8 cellular contexts compared by ENCODE assay signal in genomic region chr7:92835140-92835850, GRCh38. TPM values are rescaled to one million over a fixed set of nuclear protein-coding genes. Genes with fewer than 3 reads are reported as not detected.
A peak's percentile ranks its signal among the peaks of the same experiment; 100 is the strongest.
DNase-seq lines count a peak whose midpoint lies in the region; TF ChIP-seq lines count a peak whose summit lies in the region.

No MANE protein-coding gene starts in this region.

- H3K36me3 ChIP-seq in neural progenitor cell, result no peaks in the 10 kb centered on the region

- peak overlapping the region; percentile 97 for H3K4me2 ChIP-seq in H9 (ENCODE audit: insufficient read depth, insufficient read length, low read length)
- H3K4me2 ChIP-seq in neural progenitor cell, result peak overlapping the region; percentile 83

- no peak overlapping the region for H4K91ac ChIP-seq in H9 (ENCODE audit: insufficient read length, low read depth, low read length)

- no peak overlapping the region for H2BK120ac ChIP-seq in H9 (ENCODE audit: low read depth, low read length, poor library complexity, severe bottlenecking)

- H2BK5ac ChIP-seq in H9 (ENCODE audit: insufficient read length, low read length), result no peak overlapping the region

- no peak overlapping the region for H3K23ac ChIP-seq in H9 (ENCODE audit: insufficient read length, low read depth, low read length)

- H2BK12ac ChIP-seq in H9 (ENCODE audit: insufficient read length, low read depth, low read length), result no peak overlapping the region

- WGBS in H9 (ENCODE audit: extremely low coverage, insufficient read length, low lambda C conversion rate), result no CpG with 5 or more reads among the region's 52 CpGs

- H3K4me1 Mint-ChIP-seq in H9 (peaks cover 36 to 44% of the 10 kb centered on the region in 2 experiments), neural progenitor cell (peaks cover 41% of the 10 kb centered on the region), type B pancreatic cell (ENCODE audit: unreplicated experiment) (peaks cover 32% of the 10 kb centered on the region)

- H3T11ph ChIP-seq in H9 (ENCODE audit: low read length), result no peak overlapping the region

- no peak overlapping the region for H3K14ac ChIP-seq in H9 (ENCODE audit: insufficient read depth, low read length)

- peak overlapping the region; percentile 67 for H3K4me3 ChIP-seq in neural progenitor cell

- no peaks in the 10 kb centered on the region for H3K79me1 ChIP-seq in H9 (ENCODE audit: insufficient read depth, low read depth, low read length, poor library complexity, severe bottlenecking)

- H3K18ac ChIP-seq in H9 (ENCODE audit: insufficient read length, low read depth, low read length), result no peak overlapping the region

- no peak overlapping the region for H2BK20ac ChIP-seq in H9 (ENCODE audit: low read depth, low read length, poor library complexity, severe bottlenecking)

- no peak overlapping the region for H2AK5ac ChIP-seq in H9 (ENCODE audit: insufficient read length, low read length)

- no peaks in the 10 kb centered on the region; a peak in 3 of 5 replicates for H3K9me3 Mint-ChIP-seq in H9
- peaks cover 2% of the 10 kb centered on the region for H3K9me3 Mint-ChIP-seq in neural progenitor cell
- no peaks in the 10 kb centered on the region for H3K9me3 Mint-ChIP-seq in type B pancreatic cell

- peaks cover 33% of the 10 kb centered on the region for H3F3A ChIP-seq in neural progenitor cell (ENCODE audit: low read depth)

- H3K27me3 Mint-ChIP-seq in H9 (ENCODE audit: low read depth), result peaks cover 39% of the 10 kb centered on the region
- H3K27me3 Mint-ChIP-seq in neural progenitor cell (ENCODE audit: insufficient read depth, low read depth), result peaks cover 8% of the 10 kb centered on the region
- peaks cover 21% of the 10 kb centered on the region for H3K27me3 Mint-ChIP-seq in type B pancreatic cell

- H4K5ac ChIP-seq in H9 (ENCODE audit: insufficient read length, low read depth, low read length), result no peak overlapping the region

- no peak overlapping the region for H4K8ac ChIP-seq in H9 (replicated peaks; ENCODE audit: insufficient read length, low read depth, low read length)

- no peak overlapping the region for H3K27ac ChIP-seq in H9 (ENCODE audit: insufficient read length, low read depth, low read length)
- H3K27ac ChIP-seq in neural progenitor cell, result no peak overlapping the region

- H4K20me1 ChIP-seq in H9 (ENCODE audit: control insufficient read depth, insufficient read depth, insufficient read length), result no peaks in the 10 kb centered on the region
- H4K20me1 ChIP-seq in neural progenitor cell (ENCODE audit: low read depth), result no peaks in the 10 kb centered on the region

- no peak overlapping the region for H2AFZ ChIP-seq in H9 (ENCODE audit: low read length)
- H2AFZ ChIP-seq in neural progenitor cell (replicated peaks), result peak overlapping the region; percentile 45

- H3K9me3 ChIP-seq in H9 (ENCODE audit: control insufficient read depth, low read depth, low read length) (no peaks in the 10 kb centered on the region), neural progenitor cell (ENCODE audit: low read depth) (no peaks in the 10 kb centered on the region)

- H3K4me1 ChIP-seq in H9 (ENCODE audit: insufficient read depth, low read length) (peaks cover 4% of the 10 kb centered on the region; the same call in 1 of the 2 replicates), neural progenitor cell (peaks cover 9% of the 10 kb centered on the region)

- H3K36me3 Mint-ChIP-seq in H9 (ENCODE audit: insufficient read depth in 1 of 3, low read depth in 3 of 3), result peaks cover 0 to 2% (median 1%) of the 10 kb centered on the region in 3 experiments; a peak in 2 of 7 replicates
- peaks cover 24% of the 10 kb centered on the region for H3K36me3 Mint-ChIP-seq in neural progenitor cell
- peaks cover 9% of the 10 kb centered on the region for H3K36me3 Mint-ChIP-seq in type B pancreatic cell

- 0 out of 2 replicates have a peak, but pooled peaks cover 2% of the 10 kb centered on the region for H3K79me2 ChIP-seq in H9 (ENCODE audit: insufficient read depth, low read length)
- H3K79me2 ChIP-seq in neural progenitor cell (ENCODE audit: low read depth), result no peaks in the 10 kb centered on the region

- DNase-seq in AG08396 (ENCODE audit: low spot score), result peak; percentile 72
- peak; percentile 76 for DNase-seq in H9
- DNase-seq in RPMI7951 (ENCODE audit: low read depth), result peak; percentile 78
- DNase-seq in activated effector memory CD4-positive, alpha-beta T cell treated with Interleukin-2 at 50 U/mL for 16 hours, result peak; percentile 34
- peak; percentile 68 for DNase-seq in foreskin melanocyte
- peak; percentile 84 for DNase-seq in neural progenitor cell (ENCODE audit: low spot score)
- DNase-seq in type B pancreatic cell (ENCODE audit: extremely low spot score, unreplicated experiment), result peak; percentile 76
- no peak for DNase-seq in NCI-H2081 (lab: John Stamatoyannopoulos, UW)

- H3K4ac ChIP-seq in H9 (ENCODE audit: low read depth, low read length), result no peak overlapping the region

- peaks cover 35% of the 10 kb centered on the region for H3K23me2 ChIP-seq in H9 (ENCODE audit: insufficient read length, low read depth, low read length, poor library complexity, severe bottlenecking)

- peaks cover 4% of the 10 kb centered on the region; the same call in 1 of the 2 replicates for H3K27me3 ChIP-seq in H9 (ENCODE audit: insufficient read depth, low read length)
- H3K27me3 ChIP-seq in neural progenitor cell, result peaks cover 73% of the 10 kb centered on the region

- TF ChIP-seq CTCF in H9 (conservative IDR thresholded peaks at IDR 0.05), result no peak
- no peak for TF ChIP-seq CTCF in neural progenitor cell (IDR thresholded peaks at IDR 0.05)
- no peak for TF ChIP-seq CTCF in type B pancreatic cell (conservative IDR thresholded peaks at IDR 0.05)

- peak overlapping the region in 1 of 3 experiments; percentile 62; a peak in 3 of 7 replicates for H3K27ac Mint-ChIP-seq in H9
- H3K27ac Mint-ChIP-seq in neural progenitor cell, result peak overlapping the region; percentile 97
- H3K27ac Mint-ChIP-seq in type B pancreatic cell, result peak overlapping the region; percentile 95

- H3K9ac ChIP-seq in H9 (ENCODE audit: extremely low read depth, insufficient read length, low read length) (peak overlapping the region; percentile 4), neural progenitor cell (no peak overlapping the region)

- H2BK15ac ChIP-seq in H9 (ENCODE audit: low read depth, low read length), result no peak overlapping the region

- H3K4me3 Mint-ChIP-seq in H9 (peak overlapping the region; percentile 90 to 99), neural progenitor cell (peak overlapping the region; percentile 96), type B pancreatic cell (peak overlapping the region; percentile 99)

- H3K56ac ChIP-seq in H9 (ENCODE audit: insufficient read length, low read depth, low read length), result no peak overlapping the region

RNA-seq across cellular contexts. Expression of gene CDK6, which starts 1.1 kb away (rescaled TPM):
- total RNA-seq in H9 (2021) (30.0 and 32.4 TPM in 2 replicates), neural progenitor cell (ENCODE audit: low replicate concordance) (3.6 and 6.0 TPM in 2 replicates), type B pancreatic cell (ENCODE audit: low replicate concordance) (51.9 and 68.5 TPM in 2 replicates)
- total RNA-seq in RPMI7951 (2014; rRNA removed; shearing (Covaris generic)), result 41.6 and 45.1 TPM in 2 replicates

Comparison
In these comparisons a context has a peak if more than half of its experiments do, and no peak if none do; other contexts are left out.
1. DNase-seq: peak in AG08396 (single experiment), H9 (single experiment), RPMI7951 (single experiment), activated effector memory CD4-positive, alpha-beta T cell treated with Interleukin-2 at 50 U/mL for 16 hours (single experiment), foreskin melanocyte (single experiment), neural progenitor cell (single experiment) and type B pancreatic cell (single experiment); none in NCI-H2081 (0 of 2).
2. Peak in every context shown above with its lines, with median percentiles within 50 percentile points of each other: H3K4me3 Mint-ChIP-seq.